In genomic region chr6:88975369-88975768, GRCh38 we compare ENCODE assay signal across 22 cellular contexts.
"Had no signal": no experiment of that assay in that cellular context is flagged by ENCODE, and none has a peak within 500 bp of the region (broad histone marks: within the 10 kb centered on the region; RNA-seq: fewer than 3 reads in every experiment).

No MANE protein-coding gene starts in this region.

- H3K4me3 ChIP-seq: lung, prostate gland, tibial nerve, vagina had no signal

- H3K27me3 Mint-ChIP-seq: effector memory CD8-positive, alpha-beta T cell had no signal

- H3K27ac Mint-ChIP-seq: activated T-helper 1 cell treated with anti-CD3 and anti-CD28 coated beads, Interleukin-12 subunit alpha, Interleukin-12 subunit beta, Interleukin-2, Interleukin-4 antibody, amounts not matched to agents 30 ng/mL and 10 ng/mL and 1 ng/mL, durations not matched to agents 14 hours and 24 hours and 36 hours; dendritic cell treated with granulocyte-macrophage colony-stimulating factor and Interleukin-4, amounts not matched to agents 40 ng/mL and 50 ng/mL, for 4 days; effector memory CD8-positive, alpha-beta T cell; mesothelial cell of epicardium; nephron progenitor cell had no signal

- H3K27me3 ChIP-seq: tibial nerve, vagina had no signal

- H3K9me3 ChIP-seq: prostate gland, tibial nerve, vagina had no signal

- H3K4me1 ChIP-seq: prostate gland, tibial nerve, vagina had no signal

- DNase-seq: activated CD4-positive, alpha-beta T cell treated with anti-CD3 and anti-CD28 coated beads, Interleukin-2, amount 50 U/mL, for 1 hour; activated CD4-positive, CD25-positive, alpha-beta regulatory T cell; activated CD8-positive, alpha-beta memory T cell treated with anti-CD3 and anti-CD28 coated beads for 24 hours; effector memory CD8-positive, alpha-beta T cell; erythroblast; nephron progenitor cell; right cardiac atrium; small intestine; stimulated activated CD4-positive, alpha-beta T cell treated with anti-CD3 and anti-CD28 coated beads, Interleukin-4, amount 100 ng/mL, for 24 hours; stimulated activated naive CD4-positive, alpha-beta T cell; substantia nigra had no signal

- FAIRE-seq: astrocyte, bronchial epithelial cell, islet of Langerhans, small intestine, TTC549 had no signal

- H3K27ac ChIP-seq: prostate gland, tibial nerve, vagina had no signal

- ATAC-seq: effector memory CD8-positive, alpha-beta T cell; right cardiac atrium had no signal

- H3K4me3 Mint-ChIP-seq: activated T-helper 1 cell treated with anti-CD3 and anti-CD28 coated beads, Interleukin-12 subunit alpha, Interleukin-12 subunit beta, Interleukin-2, Interleukin-4 antibody, amounts not matched to agents 30 ng/mL and 10 ng/mL and 1 ng/mL, durations not matched to agents 14 hours and 24 hours and 36 hours; dendritic cell treated with granulocyte-macrophage colony-stimulating factor and Interleukin-4, amounts not matched to agents 40 ng/mL and 50 ng/mL, for 4 days; effector memory CD8-positive, alpha-beta T cell; mesothelial cell of epicardium; nephron progenitor cell had no signal

- H3K36me3 Mint-ChIP-seq: mesothelial cell of epicardium had no signal

- H3K9me3 Mint-ChIP-seq: activated T-helper 1 cell treated with anti-CD3 and anti-CD28 coated beads, Interleukin-12 subunit alpha, Interleukin-12 subunit beta, Interleukin-2, Interleukin-4 antibody, amounts not matched to agents 30 ng/mL and 10 ng/mL and 1 ng/mL, durations not matched to agents 14 hours and 24 hours and 36 hours; dendritic cell treated with granulocyte-macrophage colony-stimulating factor and Interleukin-4, amounts not matched to agents 40 ng/mL and 50 ng/mL, for 4 days; effector memory CD8-positive, alpha-beta T cell; mesothelial cell of epicardium; nephron progenitor cell had no signal

- H3K36me3 ChIP-seq: prostate gland, tibial nerve, vagina had no signal
